1 cellular context compared by ENCODE assay signal in genomic region chr4:54322817-54323417, GRCh38.
TF ChIP-seq lines count a peak whose summit lies in the region.

No MANE protein-coding gene starts in this region.

TF ChIP-seq in IMR-90, 13 proteins besides CTCF, POLR2A, EP300 and RAD21 (continued from another document):
- TF ChIP-seq ELK1 (IDR thresholded peaks at IDR 0.05; ENCODE audit: borderline replicate concordance, low read depth, low read length) (no peak), SMC3 (IDR thresholded peaks at IDR 0.05; ENCODE audit: low read depth, low read length) (peak; percentile 79)
TF ChIP-seq in IMR-90: peak in this region for 1.
